Comparison of ENCODE assay signal across 26 cellular contexts in genomic region chr12:94563261-94563660, GRCh38.
DNase-seq lines count a peak whose midpoint lies in the region; TF ChIP-seq lines count a peak whose summit lies in the region.
"Had no signal": no experiment of that assay in that cellular context is flagged by ENCODE, and none has a peak within 500 bp of the region (broad histone marks: within the 10 kb centered on the region; RNA-seq: fewer than 3 reads in every experiment).

No MANE protein-coding gene starts in this region.

- no peaks in the 10 kb centered on the region for H3K27me3 ChIP-seq in BLaER1
- no peaks in the 10 kb centered on the region for H3K27me3 ChIP-seq in SK-N-SH (ENCODE audit: insufficient read depth)
- H3K27me3 ChIP-seq: ascending aorta, pancreas, stomach, tibial artery had no signal

- H3K9me2 ChIP-seq in SK-N-SH: no peaks in the 10 kb centered on the region

- TF ChIP-seq EP300 in SK-N-SH (IDR thresholded peaks at IDR 0.05; ENCODE audit: borderline replicate concordance in 1 of 2, low read depth in 1 of 2, low read length in 1 of 2): no peak

- H4K20me1 ChIP-seq in BLaER1 (no peaks in the 10 kb centered on the region), SK-N-SH (ENCODE audit: insufficient read depth) (no peaks in the 10 kb centered on the region)

- no peak for TF ChIP-seq CTCF in SK-N-SH (IDR thresholded peaks at IDR 0.05)

- CTCF ChIA-PET in SK-N-SH (lab: Yijun Ruan, JAX): interaction anchor here (0.9 to 2.5 kb wide), 4 partner anchors 312 to 771 kb away, joined by 3 to 7 read pairs (median 3); no protein-coding TSS in a partner anchor

- H3K4me2 ChIP-seq in BLaER1 (peak overlapping the region; percentile 82), SK-N-SH (no peak overlapping the region)

- H3K36me3 ChIP-seq in BLaER1 (no peaks in the 10 kb centered on the region), SK-N-SH (replicated peaks in 1 of 2; ENCODE audit: control insufficient read depth in 1 of 2, insufficient read depth in 2 of 2, low read length in 1 of 2) (no peaks in the 10 kb centered on the region)
- H3K36me3 ChIP-seq: ascending aorta, pancreas, stomach, tibial artery had no signal

- no peaks in the 10 kb centered on the region for H3K79me2 ChIP-seq in SK-N-SH (ENCODE audit: insufficient read depth)

- H3K4me1 ChIP-seq in BLaER1 (peaks cover 80% of the 10 kb centered on the region), SK-N-SH (ENCODE audit: control insufficient read depth in 1 of 2, insufficient read depth in 2 of 2, low read depth in 1 of 2, low read length in 1 of 2) (peaks cover 0 to 10% of the 10 kb centered on the region in 2 experiments; a peak in 1 of 4 replicates)
- H3K4me1 ChIP-seq: ascending aorta, pancreas, stomach had no signal

- WGBS in SK-N-SH (ENCODE audit: low lambda C conversion rate): 87% methylated on average over 5 of the region's 5 CpGs

- H3K4me3 ChIP-seq in BLaER1 (no peak overlapping the region), SK-N-SH (ENCODE audit: low read depth in 2 of 2, low read length in 1 of 2) (no peak overlapping the region)
- H3K4me3 ChIP-seq: ascending aorta, pancreas, stomach, tibial artery had no signal

- H3K9me3 ChIP-seq in BLaER1: no peaks in the 10 kb centered on the region
- no peaks in the 10 kb centered on the region for H3K9me3 ChIP-seq in SK-N-SH
- H3K9me3 ChIP-seq: ascending aorta, pancreas, stomach, tibial artery had no signal

- POLR2A ChIA-PET in SK-N-SH (lab: Yijun Ruan, JAX): no interaction called here

- DNase-seq in LHCN-M2 (ENCODE audit: low read depth): peak; percentile 93
- DNase-seq in RPMI8226: peak; percentile 39
- peak; percentile 18 for DNase-seq in middle frontal gyrus (ENCODE audit: extremely low spot score, low spot score)
- no peak for DNase-seq in NCI-H1048 (lab: John Stamatoyannopoulos, UW)
- no peak for DNase-seq in SK-N-SH
- no peak for DNase-seq in GF-D8 (lab: John Stamatoyannopoulos, UW)
- DNase-seq in NCI-H128 (lab: John Stamatoyannopoulos, UW; ENCODE audit: unreplicated experiment): no peak
- DNase-seq: ACHN; activated CD8-positive, alpha-beta T cell treated with anti-CD3 and anti-CD28 coated beads for 36 hours; activated naive CD8-positive, alpha-beta T cell treated with anti-CD3 and anti-CD28 coated beads for 36 hours; central memory CD4-positive, alpha-beta T cell; dermis blood vessel endothelial cell; EL; left cardiac atrium; mesendoderm; naive thymus-derived CD4-positive, alpha-beta T cell; NCI-H1417 treated with DMSO at 0.1 percent for 48 hours; OCI-M1; pancreas; SHP77 treated with DMSO at 0.1 percent for 48 hours; stimulated activated CD8-positive, alpha-beta memory T cell treated with anti-CD3 and anti-CD28 coated beads, Interleukin-4, amount 100 ng/mL, for 48 hours; stomach; T-cell; tibial artery had no signal

- no peaks in the 10 kb centered on the region for H3F3A ChIP-seq in SK-N-SH (replicated peaks; ENCODE audit: insufficient read depth)

- H3K9ac ChIP-seq in BLaER1: no peak overlapping the region
- H3K9ac ChIP-seq in SK-N-SH: no peak overlapping the region

- no peak for TF ChIP-seq RAD21 in SK-N-SH (IDR thresholded peaks at IDR 0.05; ENCODE audit: low read length)

- no peak overlapping the region for H2AFZ ChIP-seq in SK-N-SH (ENCODE audit: low read depth)

- H3K27ac ChIP-seq in BLaER1 (peak overlapping the region; percentile 82), SK-N-SH (ENCODE audit: low read depth in 2 of 2, low read length in 1 of 2) (no peak overlapping the region)
- H3K27ac ChIP-seq: ascending aorta, pancreas, stomach, tibial artery had no signal

TF ChIP-seq in SK-N-SH, 30 proteins besides CTCF, POLR2A, EP300 and RAD21:
- TF ChIP-seq, protein P1, sequence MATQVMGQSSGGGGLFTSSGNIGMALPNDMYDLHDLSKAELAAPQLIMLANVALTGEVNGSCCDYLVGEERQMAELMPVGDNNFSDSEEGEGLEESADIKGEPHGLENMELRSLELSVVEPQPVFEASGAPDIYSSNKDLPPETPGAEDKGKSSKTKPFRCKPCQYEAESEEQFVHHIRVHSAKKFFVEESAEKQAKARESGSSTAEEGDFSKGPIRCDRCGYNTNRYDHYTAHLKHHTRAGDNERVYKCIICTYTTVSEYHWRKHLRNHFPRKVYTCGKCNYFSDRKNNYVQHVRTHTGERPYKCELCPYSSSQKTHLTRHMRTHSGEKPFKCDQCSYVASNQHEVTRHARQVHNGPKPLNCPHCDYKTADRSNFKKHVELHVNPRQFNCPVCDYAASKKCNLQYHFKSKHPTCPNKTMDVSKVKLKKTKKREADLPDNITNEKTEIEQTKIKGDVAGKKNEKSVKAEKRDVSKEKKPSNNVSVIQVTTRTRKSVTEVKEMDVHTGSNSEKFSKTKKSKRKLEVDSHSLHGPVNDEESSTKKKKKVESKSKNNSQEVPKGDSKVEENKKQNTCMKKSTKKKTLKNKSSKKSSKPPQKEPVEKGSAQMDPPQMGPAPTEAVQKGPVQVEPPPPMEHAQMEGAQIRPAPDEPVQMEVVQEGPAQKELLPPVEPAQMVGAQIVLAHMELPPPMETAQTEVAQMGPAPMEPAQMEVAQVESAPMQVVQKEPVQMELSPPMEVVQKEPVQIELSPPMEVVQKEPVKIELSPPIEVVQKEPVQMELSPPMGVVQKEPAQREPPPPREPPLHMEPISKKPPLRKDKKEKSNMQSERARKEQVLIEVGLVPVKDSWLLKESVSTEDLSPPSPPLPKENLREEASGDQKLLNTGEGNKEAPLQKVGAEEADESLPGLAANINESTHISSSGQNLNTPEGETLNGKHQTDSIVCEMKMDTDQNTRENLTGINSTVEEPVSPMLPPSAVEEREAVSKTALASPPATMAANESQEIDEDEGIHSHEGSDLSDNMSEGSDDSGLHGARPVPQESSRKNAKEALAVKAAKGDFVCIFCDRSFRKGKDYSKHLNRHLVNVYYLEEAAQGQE (IDR thresholded peaks at IDR 0.05; ENCODE audit: low read depth, low read length): no peak
- TF ChIP-seq YY1 (IDR thresholded peaks at IDR 0.05; ENCODE audit: low read depth): no peak
- TF ChIP-seq RFX5 (IDR thresholded peaks at IDR 0.05; ENCODE audit: low read length): no peak
- TF ChIP-seq RXRA (IDR thresholded peaks at IDR 0.05; ENCODE audit: borderline replicate concordance, low read depth): no peak
- TF ChIP-seq EZH2phosphoT487 (IDR thresholded peaks at IDR 0.05; ENCODE audit: borderline replicate concordance, low read depth): no peak
- TF ChIP-seq IRF3 (IDR thresholded peaks at IDR 0.05; ENCODE audit: low read depth, low read length): no peak
- no peak for TF ChIP-seq NFIC (IDR thresholded peaks at IDR 0.05; ENCODE audit: borderline replicate concordance)
- no peak for TF ChIP-seq TCF12 (IDR thresholded peaks at IDR 0.05)

Comparison
In these comparisons a context has a peak if more than half of its experiments do, and no peak if none do; other contexts are left out.
1. DNase-seq: peak in LHCN-M2 (single experiment), RPMI8226 (single experiment) and middle frontal gyrus (single experiment); none in NCI-H1048 (single experiment), SK-N-SH (single experiment), GF-D8 (single experiment) and NCI-H128 (single experiment).